Comparison of ENCODE assay signal across 8 cellular contexts in the genomic region with DNA sequence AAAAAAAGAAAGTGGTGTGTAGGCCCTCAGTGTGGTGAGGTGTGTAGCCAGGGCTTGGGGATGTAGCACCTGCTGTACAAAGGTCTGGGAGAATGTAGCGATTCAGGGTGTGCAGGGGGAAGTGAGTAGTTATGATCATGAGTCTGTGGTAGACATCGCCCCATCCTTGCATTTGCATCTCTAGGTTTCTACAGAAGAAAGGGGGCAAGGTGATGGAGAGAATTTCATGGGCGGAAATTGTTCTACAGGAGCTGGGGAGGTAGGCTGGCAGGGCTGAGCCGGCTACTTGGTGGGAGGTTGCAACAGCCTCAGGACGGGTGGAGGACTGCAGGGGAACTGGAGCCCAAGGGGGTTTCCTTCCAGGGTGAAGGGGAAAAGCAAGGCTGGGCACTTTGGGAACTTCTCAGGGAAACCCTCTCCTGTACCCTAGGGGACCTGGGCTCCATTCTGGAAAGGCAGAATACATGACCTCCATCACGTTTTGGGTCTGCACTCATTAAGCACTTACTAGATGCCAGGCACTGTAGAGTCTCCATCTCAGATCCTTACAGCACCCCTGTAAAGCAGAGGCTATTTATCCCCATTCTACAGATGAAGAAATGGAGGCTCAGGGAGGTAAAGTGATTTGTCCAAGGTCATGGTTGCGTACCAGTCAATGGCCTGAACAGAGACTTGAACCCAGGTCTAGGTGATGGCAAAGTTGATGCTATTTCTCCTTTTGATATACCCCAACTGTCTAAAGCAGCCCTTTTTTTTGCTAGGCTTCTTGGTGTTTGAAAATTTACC. TPM values are rescaled to one million over a fixed set of nuclear protein-coding genes. Genes with fewer than 3 reads are reported as not detected.
DNase-seq lines count a peak whose midpoint lies in the region; ATAC-seq and TF ChIP-seq lines count a peak whose summit lies in the region.

No MANE protein-coding gene starts in this region.

- H3K27me3 ChIP-seq in BLaER1 (no peaks in the 10 kb centered on the region), mesendoderm (ENCODE audit: insufficient read depth, low read length, poor library complexity) (no peaks in the 10 kb centered on the region)

- H4K8ac ChIP-seq in mesendoderm (ENCODE audit: low read depth, low read length) = no peak overlapping the region

- H3K9ac ChIP-seq in BLaER1 (0 out of 2 replicates have a peak overlapping the region, but pooled peaks have one; percentile 30), mesendoderm (ENCODE audit: low read length) (no peak overlapping the region)

- H2BK120ac ChIP-seq in mesendoderm (ENCODE audit: low read depth, low read length) = no peak overlapping the region

- H3K9me3 Mint-ChIP-seq in central memory CD8-positive, alpha-beta T cell = no peaks in the 10 kb centered on the region

- H2AK5ac ChIP-seq in mesendoderm (ENCODE audit: low read length) = no peak overlapping the region

- no peaks in the 10 kb centered on the region for H3K79me1 ChIP-seq in mesendoderm (ENCODE audit: low read length)

- H2BK5ac ChIP-seq in mesendoderm (ENCODE audit: low read length) = no peak overlapping the region

- no peak overlapping the region for H3K23ac ChIP-seq in mesendoderm (ENCODE audit: low read length)

- H3K27ac Mint-ChIP-seq in central memory CD8-positive, alpha-beta T cell (ENCODE audit: low read depth) = peak overlapping the region; percentile 91

- TF ChIP-seq POLR2A in GM19099 (IDR thresholded peaks at IDR 0.05; ENCODE audit: extremely low read depth, insufficient read length, low read depth) = peak; percentile 46

- no peak overlapping the region for H3K4me3 ChIP-seq in BLaER1
- H3K4me3 ChIP-seq in mesendoderm (ENCODE audit: low read length) = no peak overlapping the region

- intact Hi-C loops in sciatic nerve (cut with DNase I) = no loop called here

- H4K5ac ChIP-seq in mesendoderm (ENCODE audit: low read length) = no peak overlapping the region

- no peak overlapping the region for H3K56ac ChIP-seq in mesendoderm (ENCODE audit: low read length)

- no peaks in the 10 kb centered on the region for H3K27me3 Mint-ChIP-seq in central memory CD8-positive, alpha-beta T cell

- DNase-seq in central memory CD8-positive, alpha-beta T cell (ENCODE audit: low spot score in 2 of 2) = no peak
- DNase-seq in sciatic nerve (ENCODE audit: low spot score) (no peak), occipital lobe (lab: John Stamatoyannopoulos, UW) (no peak), mesendoderm (no peak), DMS79 (lab: John Stamatoyannopoulos, UW) (no peak)

- H3K9me3 ChIP-seq in BLaER1 = peaks cover 4% of the 10 kb centered on the region; the same call in 1 of the 2 replicates

- H3K4ac ChIP-seq in mesendoderm (ENCODE audit: low read depth, low read length) = no peak overlapping the region

- H4K20me1 ChIP-seq in BLaER1 = no peaks in the 10 kb centered on the region

- H3K4me2 ChIP-seq in BLaER1 = peak overlapping the region; percentile 71
- no peak overlapping the region for H3K4me2 ChIP-seq in mesendoderm (ENCODE audit: low read length)

- H3K4me3 Mint-ChIP-seq in central memory CD8-positive, alpha-beta T cell = peak overlapping the region; percentile 70

- no peaks in the 10 kb centered on the region for H3K79me2 ChIP-seq in mesendoderm (ENCODE audit: control insufficient read depth, insufficient read depth, low read length)

- H3K36me3 Mint-ChIP-seq in central memory CD8-positive, alpha-beta T cell (ENCODE audit: insufficient read depth) = peaks cover 9% of the 10 kb centered on the region

- H2BK15ac ChIP-seq in mesendoderm (replicated peaks; ENCODE audit: low read depth) = no peak overlapping the region

- no CpG with 5 or more reads among the region's 7 CpGs for WGBS in mesendoderm (ENCODE audit: extremely low coverage, insufficient coverage, low lambda C conversion rate)

- H3K27ac ChIP-seq in BLaER1 (peak overlapping the region; percentile 55), mesendoderm (ENCODE audit: low read depth, low read length) (no peak overlapping the region)

- no peaks in the 10 kb centered on the region for H3K36me3 ChIP-seq in BLaER1
- H3K36me3 ChIP-seq in mesendoderm (ENCODE audit: control insufficient read depth, insufficient read depth, low read length) = no peaks in the 10 kb centered on the region

- H3K4me1 Mint-ChIP-seq in central memory CD8-positive, alpha-beta T cell = peaks cover 76% of the 10 kb centered on the region

- H3K18ac ChIP-seq in mesendoderm (ENCODE audit: low read length) = no peak overlapping the region

- H3K4me1 ChIP-seq in BLaER1 = peaks cover 79% of the 10 kb centered on the region
- no peaks in the 10 kb centered on the region for H3K4me1 ChIP-seq in mesendoderm (ENCODE audit: control insufficient read depth, low read depth, low read length)

- ATAC-seq in HG03097 (IDR thresholded peaks at IDR 0.05; ENCODE audit: low FRiP score, unreplicated experiment) = peak; percentile 46
- no peak for ATAC-seq in central memory CD8-positive, alpha-beta T cell (replicated peaks; ENCODE audit: extremely low read depth, poor library complexity, severe bottlenecking)
- ATAC-seq in sciatic nerve = no peak

RNA-seq across cellular contexts. Expression of a gene that starts 14.5 kb away (rescaled TPM):
- total RNA-seq in sciatic nerve (90.9 TPM), occipital lobe (3.1 TPM)
- 0.77 TPM for polyA plus RNA-seq in mesendoderm (2013, experiment 1 of 2)
- polyA plus RNA-seq in mesendoderm (2013, experiment 2 of 2) = 0.66 TPM

Comparison
In these comparisons a context has a peak if more than half of its experiments do, and no peak if none do; other contexts are left out.
1. RNA of a gene that starts 14.5 kb away (total RNA-seq): 90.9 TPM in sciatic nerve (single experiment); 3.1 TPM in occipital lobe (single experiment); every median in the first group is over 10 times any median in the second.